ENCODE assay signal across 1 cellular context in genomic region chr1:2050482-2050792, GRCh38.
TF ChIP-seq lines count a peak whose summit lies in the region.

No MANE protein-coding gene starts in this region.

TF ChIP-seq in HepG2, 621 proteins besides CTCF, POLR2A, EP300 and RAD21 (continued from another document):
- no peak for TF ChIP-seq RNF219 (CRISPR knock-in tag; IDR thresholded peaks at IDR 0.05)
- no peak for TF ChIP-seq ZNF567 (CRISPR knock-in tag; IDR thresholded peaks at IDR 0.05; ENCODE audit: borderline replicate concordance)
- TF ChIP-seq HNF4A (CRISPR knock-in tag; IDR thresholded peaks at IDR 0.05), result no peak
- no peak for TF ChIP-seq PBX2 (CRISPR knock-in tag; IDR thresholded peaks at IDR 0.05)
- 0 out of 2 replicates have a peak, but pooled peaks have one; percentile 29 for TF ChIP-seq ZNF451 (CRISPR knock-in tag; IDR thresholded peaks at IDR 0.05)
- TF ChIP-seq NAIF1 (CRISPR knock-in tag; IDR thresholded peaks at IDR 0.05; ENCODE audit: borderline replicate concordance), result no peak
- TF ChIP-seq ETS1 (CRISPR knock-in tag; IDR thresholded peaks at IDR 0.05), result no peak
- no peak for TF ChIP-seq HNRNPL (IDR thresholded peaks at IDR 0.05; ENCODE audit: low read depth, low read length)
- TF ChIP-seq SP2 (CRISPR knock-in tag; IDR thresholded peaks at IDR 0.05), result no peak
- TF ChIP-seq MEIS2 (CRISPR knock-in tag; IDR thresholded peaks at IDR 0.05), result peak; percentile 35; the same call in 1 of the 2 replicates
